32 cellular contexts compared by ENCODE assay signal in genomic region chr14:63686926-63687325, GRCh38. TPM values are rescaled to one million over a fixed set of nuclear protein-coding genes. Genes with fewer than 3 reads are reported as not detected.
"Had no signal": no experiment of that assay in that cellular context is flagged by ENCODE, and none has a peak within 500 bp of the region (broad histone marks: within the 10 kb centered on the region; RNA-seq: fewer than 3 reads in every experiment).

No MANE protein-coding gene starts in this region.

- H3K36me3 ChIP-seq: MG63, Peyer's patch, SJCRH30, WERI-Rb-1 had no signal

- H3K9me3 ChIP-seq: ascending aorta, MG63, Peyer's patch, SJCRH30 had no signal

- H3K27me3 ChIP-seq: ascending aorta, MG63, Peyer's patch, SJCRH30 had no signal

- ATAC-seq: activated CD8-positive, alpha-beta T cell treated with anti-CD3 and anti-CD28 coated beads for 36 hours; activated T-cell treated with anti-CD3 and anti-CD28 coated beads, Interleukin-2, amount 50 U/mL, for 72 hours; activated T-helper 17 cell treated with anti-CD3 and anti-CD28 coated beads, Interleukin-2, amount 50 U/mL, for 72 hours had no signal

- H3K4me3 ChIP-seq: ascending aorta, MG63, Peyer's patch, SJCRH30, SK-N-MC had no signal

- H3K4me1 ChIP-seq: ascending aorta, Peyer's patch, SJCRH30 had no signal

- H3K27ac ChIP-seq: ascending aorta, Peyer's patch, SJCRH30, SK-N-MC, WERI-Rb-1 had no signal

- DNase-seq: activated CD4-positive, alpha-beta T cell treated with anti-CD3 and anti-CD28 coated beads for 1 hour; activated CD4-positive, alpha-beta T cell treated with anti-CD3 and anti-CD28 coated beads for 48 hours; activated CD4-positive, CD25-positive, alpha-beta regulatory T cell; activated CD8-positive, alpha-beta T cell treated with anti-CD3 and anti-CD28 coated beads for 36 hours; activated effector memory CD4-positive, alpha-beta T cell treated with anti-CD3 and anti-CD28 coated beads, Interleukin-2, amount 50 U/mL, for 16 hours; activated naive CD4-positive, alpha-beta T cell; activated naive CD4-positive, alpha-beta T cell treated with anti-CD3 and anti-CD28 coated beads, Interleukin-2, amount 50 U/mL, for 16 hours; activated naive CD8-positive, alpha-beta T cell treated with anti-CD3 and anti-CD28 coated beads for 36 hours; activated T-cell treated with anti-CD3 and anti-CD28 coated beads, Interleukin-2, amount 50 U/mL, for 1 hour; activated T-cell treated with anti-CD3 and anti-CD28 coated beads, Interleukin-2, amount 50 U/mL, for 72 hours; amniotic stem cell; caudate nucleus; Kasumi-1; KG1; MG63; NCI-H1048; NCI-H1105 treated with DMSO at 0.1 percent for 48 hours; NCI-H1436; NCI-H1694; NCI-H1930; NCI-H2081 treated with DMSO at 0.1 percent for 48 hours; NCI-H345; NCI-H524 treated with DMSO at 0.1 percent for 48 hours; Peyer's patch; RPMI8226; SHP77; SJCRH30; T1000; WERI-Rb-1 had no signal

RNA-seq across cellular contexts. Expression of gene WDR89, which starts 45.3 kb away (rescaled TPM):
- total RNA-seq: ascending aorta had no signal
